In genomic region chr1:229340496-229340895, GRCh38 we compare ENCODE assay signal across 10 cellular contexts. TPM values are rescaled to one million over a fixed set of nuclear protein-coding genes. Genes with fewer than 3 reads are reported as not detected.
DNase-seq lines count a peak whose midpoint lies in the region; ATAC-seq and TF ChIP-seq lines count a peak whose summit lies in the region.
"Had no signal": no experiment of that assay in that cellular context is flagged by ENCODE, and none has a peak within 500 bp of the region (broad histone marks: within the 10 kb centered on the region; RNA-seq: fewer than 3 reads in every experiment).

No MANE protein-coding gene starts in this region.

- H3K27me3 ChIP-seq in CD4-positive, alpha-beta T cell (ENCODE audit: control insufficient read depth, insufficient read depth, low read length): no peaks in the 10 kb centered on the region
- no peaks in the 10 kb centered on the region for H3K27me3 ChIP-seq in HL-60 (ENCODE audit: insufficient read depth, poor library complexity, severe bottlenecking)
- H3K27me3 ChIP-seq: uterus had no signal

- POLR2A ChIA-PET in CD4-positive, alpha-beta T cell (lab: Charles Lee): no interaction called here
- POLR2A ChIA-PET in activated CD8-positive, alpha-beta T cell treated with anti-CD3 and anti-CD28 coated beads, Interleukin-2, amount 10 ng/mL, durations not matched to agents 7 days and 5 days (lab: Charles Lee): no interaction called here

- H3K9me3 ChIP-seq in CD4-positive, alpha-beta T cell (ENCODE audit: control insufficient read depth, low read length): no peaks in the 10 kb centered on the region
- H3K9me3 ChIP-seq: uterus had no signal

- no peak for ATAC-seq in CD4-positive, alpha-beta T cell (ENCODE audit: poor library complexity)
- ATAC-seq in activated CD8-positive, alpha-beta T cell treated with anti-CD3 and anti-CD28 coated beads, Interleukin-2, amount 10 ng/mL, durations not matched to agents 7 days and 5 days: no peak
- no peak for ATAC-seq in HG02970 (IDR thresholded peaks at IDR 0.05; ENCODE audit: low FRiP score, unreplicated experiment)

- TF ChIP-seq CTCF in CD4-positive, alpha-beta T cell (IDR thresholded peaks at IDR 0.05): no peak
- TF ChIP-seq CTCF in HL-60 (IDR thresholded peaks at IDR 0.05; ENCODE audit: insufficient read depth, low read length): no peak

- no peak overlapping the region for H3K27ac ChIP-seq in CD4-positive, alpha-beta T cell (ENCODE audit: low read depth, low read length)
- H3K27ac ChIP-seq in HL-60 (replicated peaks): no peak overlapping the region; the same call in 1 of the 2 replicates
- H3K27ac ChIP-seq: uterus had no signal

- H3K4me3 Mint-ChIP-seq in CD4-positive, alpha-beta T cell: peak overlapping the region; percentile 97
- peak overlapping the region; percentile 84 for H3K4me3 Mint-ChIP-seq in activated CD8-positive, alpha-beta T cell treated with anti-CD3 and anti-CD28 coated beads, Interleukin-2, amount 10 ng/mL, durations not matched to agents 7 days and 5 days

- H3K27ac Mint-ChIP-seq in CD4-positive, alpha-beta T cell: peak overlapping the region; percentile 61
- no peak overlapping the region for H3K27ac Mint-ChIP-seq in activated CD8-positive, alpha-beta T cell treated with anti-CD3 and anti-CD28 coated beads, Interleukin-2, amount 10 ng/mL, durations not matched to agents 7 days and 5 days

- peaks cover 7% of the 10 kb centered on the region for H3K27me3 Mint-ChIP-seq in CD4-positive, alpha-beta T cell
- H3K27me3 Mint-ChIP-seq in activated CD8-positive, alpha-beta T cell treated with anti-CD3 and anti-CD28 coated beads, Interleukin-2, amount 10 ng/mL, durations not matched to agents 7 days and 5 days (ENCODE audit: low read depth): peaks cover 9% of the 10 kb centered on the region

- H3K4me3 ChIP-seq in HL-60 (replicated peaks; ENCODE audit: insufficient read depth, low read length): peak overlapping the region; percentile 82

- intact Hi-C loops in CD4-positive, alpha-beta T cell (cut with DNase I, micrococcal nuclease): loop anchor here in 1 of 2 experiments (2.0 to 5.0 kb wide), 2 partner anchors 168 to 883 kb away; partner anchors contain the start of gene NUP133

- no peaks in the 10 kb centered on the region for H3K9me3 Mint-ChIP-seq in CD4-positive, alpha-beta T cell
- no peaks in the 10 kb centered on the region for H3K9me3 Mint-ChIP-seq in activated CD8-positive, alpha-beta T cell treated with anti-CD3 and anti-CD28 coated beads, Interleukin-2, amount 10 ng/mL, durations not matched to agents 7 days and 5 days (ENCODE audit: insufficient read depth)

- peaks cover 12% of the 10 kb centered on the region for H3K36me3 Mint-ChIP-seq in CD4-positive, alpha-beta T cell (ENCODE audit: low read depth)
- peaks cover 28% of the 10 kb centered on the region for H3K36me3 Mint-ChIP-seq in activated CD8-positive, alpha-beta T cell treated with anti-CD3 and anti-CD28 coated beads, Interleukin-2, amount 10 ng/mL, durations not matched to agents 7 days and 5 days (ENCODE audit: low read depth)

- peaks cover 50% of the 10 kb centered on the region for H3K4me1 Mint-ChIP-seq in CD4-positive, alpha-beta T cell (ENCODE audit: low read depth)
- H3K4me1 Mint-ChIP-seq in activated CD8-positive, alpha-beta T cell treated with anti-CD3 and anti-CD28 coated beads, Interleukin-2, amount 10 ng/mL, durations not matched to agents 7 days and 5 days (ENCODE audit: low read depth): peaks cover 53% of the 10 kb centered on the region

- CTCF ChIA-PET in CD4-positive, alpha-beta T cell (lab: Charles Lee): interaction anchor here (1.3 kb wide), 1 partner anchor 218 kb away, joined by 3 read pairs; the partner anchor contains the start of gene ABCB10
- CTCF ChIA-PET in activated CD8-positive, alpha-beta T cell treated with anti-CD3 and anti-CD28 coated beads, Interleukin-2, amount 10 ng/mL, durations not matched to agents 7 days and 5 days (lab: Charles Lee): interaction anchor here (2.7 kb wide), 1 partner anchor 82 kb away, joined by 8 read pairs; no protein-coding TSS in a partner anchor

- DNase-seq in CD4-positive, alpha-beta T cell: no peak
- no peak for DNase-seq in HL-60 (ENCODE audit: low read depth in 1 of 2, low spot score in 1 of 2)
- no peak for DNase-seq in activated CD8-positive, alpha-beta T cell treated with anti-CD3 and anti-CD28 coated beads, Interleukin-2, amount 10 ng/mL, durations not matched to agents 7 days and 5 days
- DNase-seq in medulla oblongata (ENCODE audit: extremely low spot score): peak; percentile 28
- no peak for DNase-seq in HT-29 (ENCODE audit: low spot score)
- DNase-seq in MV-4-11 (lab: John Stamatoyannopoulos, UW): no peak
- no peak for DNase-seq in activated CD4-positive, alpha-beta T cell treated with anti-CD3 and anti-CD28 coated beads, Interleukin-2, amount 50 U/mL, for 4 hours
- DNase-seq: stimulated activated CD4-positive, alpha-beta T cell treated with anti-CD3 and anti-CD28 coated beads, Interleukin-1b, Interleukin-23, amount 100 ng/mL, for 48 hours; uterus had no signal

RNA-seq across cellular contexts. Expression of gene CCSAP, which starts 2.4 kb away (rescaled TPM):
- total RNA-seq in CD4-positive, alpha-beta T cell: 10 to 100 TPM; 14.3 to 15.2 TPM
- total RNA-seq in activated CD8-positive, alpha-beta T cell treated with anti-CD3 and anti-CD28 coated beads, Interleukin-2, amount 10 ng/mL, durations not matched to agents 7 days and 5 days: 10 to 100 TPM; 11.7 to 11.9 TPM
- 4.3 and 6.6 TPM in 2 replicates for total RNA-seq in HT-29 (2014; rRNA removed; shearing (Covaris generic))
